ENCODE assay signal across 9 cellular contexts in genomic region chr5:168734657-168735344, GRCh38.
DNase-seq lines count a peak whose midpoint lies in the region; ATAC-seq and TF ChIP-seq lines count a peak whose summit lies in the region.
"Had no signal": no experiment of that assay in that cellular context is flagged by ENCODE, and none has a peak within 500 bp of the region (broad histone marks: within the 10 kb centered on the region; RNA-seq: fewer than 3 reads in every experiment).

No MANE protein-coding gene starts in this region.

- no peak overlapping the region for H2AFZ ChIP-seq in mammary epithelial cell (ENCODE audit: low read depth, low read length)

- CTCF ChIA-PET in mammary epithelial cell (lab: Charles Lee; ENCODE audit: low non-redundant PET) = no interaction called here

- H3K36me3 ChIP-seq in mammary epithelial cell (ENCODE audit: insufficient read depth, low read length) (no peaks in the 10 kb centered on the region), BE2C (peaks cover 96% of the 10 kb centered on the region)

- in situ Hi-C loops in mammary epithelial cell (cut with MboI; ENCODE audit: low sequenced_read_pairs in 2 of 2) = no loop called here

- no TSS peak for BruUV-seq in mammary epithelial cell (replicated peaks; lab: Mats Ljungman, UMichigan)

- TF ChIP-seq CTCF in choroid plexus epithelial cell (conservative IDR thresholded peaks at IDR 0.05; ENCODE audit: low read depth, low read length) (no peak), mammary epithelial cell (conservative IDR thresholded peaks at IDR 0.05 in 1 of 2, IDR thresholded peaks at IDR 0.05 in 1 of 2; ENCODE audit: extremely low read depth in 1 of 2, insufficient read depth in 1 of 2, low read depth in 1 of 2, low read length in 2 of 2) (no peak), BE2C (IDR thresholded peaks at IDR 0.05; ENCODE audit: low read depth, low read length) (no peak)

- dilution Hi-C loops in mammary epithelial cell (cut with HindIII; ENCODE audit: low sequenced_read_pairs) = no loop called here

- no peaks in the 10 kb centered on the region for H4K20me1 ChIP-seq in mammary epithelial cell (ENCODE audit: insufficient read depth, low read length)

- no peak overlapping the region for H3K4me2 ChIP-seq in mammary epithelial cell (ENCODE audit: insufficient read depth, low read depth, low read length)

- H3K79me2 ChIP-seq in mammary epithelial cell (ENCODE audit: insufficient read depth, low read length) = no peaks in the 10 kb centered on the region

- intact Hi-C loops in mammary epithelial cell (cut with micrococcal nuclease) = no loop called here

- H3K9me3 ChIP-seq in mammary epithelial cell (replicated peaks; ENCODE audit: insufficient read depth, low read length) (no peaks in the 10 kb centered on the region), BE2C (no peaks in the 10 kb centered on the region)

- H3K27ac ChIP-seq in mammary epithelial cell (ENCODE audit: insufficient read depth, low read depth, low read length) = no peak overlapping the region

- no peak overlapping the region for H3K4me3 ChIP-seq in choroid plexus epithelial cell (ENCODE audit: low read depth, low read length)
- H3K4me3 ChIP-seq in skeletal muscle cell (ENCODE audit: low read depth, low read length) = no peak overlapping the region
- no peak overlapping the region for H3K4me3 ChIP-seq in mammary epithelial cell (replicated peaks in 1 of 3; ENCODE audit: insufficient read depth in 1 of 3, low read depth in 2 of 3, low read length in 3 of 3)
- no peak overlapping the region for H3K4me3 ChIP-seq in BE2C (ENCODE audit: low read depth, low read length)

- DNase-seq in choroid plexus epithelial cell (ENCODE audit: low read depth) (peak; percentile 16), skeletal muscle cell (ENCODE audit: low read depth) (peak; percentile 66), mammary epithelial cell (no peak), DMS153 treated with DMSO at 0.1 percent for 48 hours (lab: John Stamatoyannopoulos, UW; ENCODE audit: unreplicated experiment) (no peak), BE2C (no peak)
- DNase-seq: T-helper 17 cell had no signal

- 77% methylated on average over 4 of the region's 7 CpGs for WGBS in mammary epithelial cell (ENCODE audit: low coverage, missing lambda C conversion rate)

- H3K27me3 ChIP-seq in mammary epithelial cell (ENCODE audit: insufficient read depth, low read length) (no peaks in the 10 kb centered on the region), BE2C (no peaks in the 10 kb centered on the region)

- H3K4me1 ChIP-seq in mammary epithelial cell (ENCODE audit: insufficient read depth, low read length) = no peaks in the 10 kb centered on the region
- H3K4me1 ChIP-seq in BE2C = peaks cover 3% of the 10 kb centered on the region; the same call in 1 of the 2 replicates

- ATAC-seq in GM18861 (IDR thresholded peaks at IDR 0.05; ENCODE audit: unreplicated experiment) (peak; percentile 79), HG02884 (IDR thresholded peaks at IDR 0.05; ENCODE audit: unreplicated experiment) (peak; percentile 87), HG02763 (IDR thresholded peaks at IDR 0.05; ENCODE audit: unreplicated experiment) (no peak)
- ATAC-seq: T-helper 17 cell had no signal

- no peak overlapping the region for H3K9ac ChIP-seq in mammary epithelial cell (ENCODE audit: insufficient read depth, low read length)

Comparison
In these comparisons a context has a peak if more than half of its experiments do, and no peak if none do; other contexts are left out.
1. DNase-seq: peak in choroid plexus epithelial cell (single experiment) and skeletal muscle cell (single experiment); none in mammary epithelial cell (single experiment), DMS153 treated with DMSO at 0.1 percent for 48 hours (single experiment) and BE2C (single experiment).